In genomic region chr5:14581333-14581890, GRCh38 we compare ENCODE assay signal across 8 cellular contexts. TPM values are rescaled to one million over a fixed set of nuclear protein-coding genes. Genes with fewer than 3 reads are reported as not detected.
DNase-seq lines count a peak whose midpoint lies in the region; ATAC-seq and TF ChIP-seq lines count a peak whose summit lies in the region.

OTULINL (plus strand) TSS chr5:14581792; CDS start chr5:14581895, 103 bp downstream.

- H3K9me3 ChIP-seq in OCI-LY3 (ENCODE audit: insufficient read depth, low read length), result no peaks in the 10 kb centered on the region
- no peaks in the 10 kb centered on the region for H3K9me3 ChIP-seq in mucosa of rectum (ENCODE audit: control insufficient read depth in 2 of 2, low read length in 2 of 2)

- H3K27ac ChIP-seq in OCI-LY3 (ENCODE audit: low read length), result no peak within 1 kb of the TSS
- H3K27ac ChIP-seq in mucosa of rectum (ENCODE audit: low read depth in 2 of 2, low read length in 2 of 2), result peak within 1 kb of the TSS; percentile 86 to 88

- peak within 1 kb of the TSS; percentile 54; the same call in 1 of the 2 replicates for H2AFZ ChIP-seq in OCI-LY3 (ENCODE audit: low read depth, low read length)

- peak within 1 kb of the TSS; percentile 59 for H3K9ac ChIP-seq in OCI-LY3 (ENCODE audit: low read length)
- peak within 1 kb of the TSS; percentile 70 to 89 for H3K9ac ChIP-seq in mucosa of rectum (ENCODE audit: low read depth in 1 of 2, low read length in 2 of 2)

- H3K4me3 ChIP-seq in OCI-LY3 (ENCODE audit: low read length) (peak within 1 kb of the TSS; percentile 78), epithelial cell of esophagus (ENCODE audit: low read length) (peak within 1 kb of the TSS; percentile 46), mucosa of rectum (ENCODE audit: low read length in 2 of 2) (peak within 1 kb of the TSS; percentile 82 to 84)

- peaks cover 2% of the 10 kb centered on the region; the same call in 1 of the 2 replicates for H3K4me1 ChIP-seq in OCI-LY3 (ENCODE audit: low read length)
- H3K4me1 ChIP-seq in mucosa of rectum (ENCODE audit: control insufficient read depth in 2 of 2, insufficient read depth in 2 of 2, low read length in 2 of 2), result peaks cover 10 to 29% of the 10 kb centered on the region in 2 donors

- TF ChIP-seq CTCF in OCI-LY3 (IDR thresholded peaks at IDR 0.05; ENCODE audit: low read depth, low read length) (no peak), epithelial cell of esophagus (IDR thresholded peaks at IDR 0.05; ENCODE audit: insufficient read depth, low read depth, low read length, missing control alignments) (no peak)

- H3K79me2 ChIP-seq in OCI-LY3 (ENCODE audit: low read length), result no peaks in the 10 kb centered on the region

- ATAC-seq in GM21390 (IDR thresholded peaks at IDR 0.05; ENCODE audit: unreplicated experiment), result peak; percentile 97

- H3K36me3 ChIP-seq in OCI-LY3 (replicated peaks; ENCODE audit: low read depth, low read length) (peaks cover 10% of the 10 kb centered on the region), mucosa of rectum (ENCODE audit: control insufficient read depth in 2 of 2, insufficient read depth in 2 of 2, low read length in 2 of 2) (no peaks in the 10 kb centered on the region)

- H3K27me3 ChIP-seq in OCI-LY3 (ENCODE audit: low read depth, low read length) (no peaks in the 10 kb centered on the region), mucosa of rectum (ENCODE audit: control insufficient read depth in 2 of 2, insufficient read depth in 2 of 2, low read length in 2 of 2) (peaks cover 0 to 3% of the 10 kb centered on the region in 2 donors)

- DNase-seq in COR-L47 (lab: John Stamatoyannopoulos, UW), result peak; percentile 68
- peak; percentile 54 for DNase-seq in HT1080 (ENCODE audit: low read depth)
- DNase-seq in activated CD8-positive, alpha-beta memory T cell treated with anti-CD3 and anti-CD28 coated beads, Interleukin-2, amount 50 U/mL, for 48 hours, result peak; percentile 92
- DNase-seq in epithelial cell of esophagus (ENCODE audit: low read depth), result peak; percentile 67
- peak; percentile 93 for DNase-seq in stimulated activated CD8-positive, alpha-beta memory T cell treated with anti-CD3 and anti-CD28 coated beads, Interleukin-4, amount 100 ng/mL, for 48 hours

- no peaks in the 10 kb centered on the region for H4K20me1 ChIP-seq in OCI-LY3 (ENCODE audit: insufficient read depth, low read length)

- peak within 1 kb of the TSS; percentile 83 for H3K4me2 ChIP-seq in OCI-LY3 (ENCODE audit: low read length)

RNA-seq across cellular contexts. Expression of gene OTULINL, which starts in this region (rescaled TPM):
- 7.0 and 7.1 TPM in 2 replicates for total RNA-seq in HT1080 (2014; rRNA removed; shearing (Covaris generic))
- polyA plus RNA-seq in HT1080 (2015; cell fraction: cytosol; rRNA removed), result 2.2 and 2.5 TPM in 2 replicates
- 1.1 and 1.4 TPM in 2 replicates for polyA plus RNA-seq in HT1080 (2015; cell fraction: nucleus; rRNA removed)
